Comparison of ENCODE assay signal across 11 cellular contexts in the genomic region with DNA sequence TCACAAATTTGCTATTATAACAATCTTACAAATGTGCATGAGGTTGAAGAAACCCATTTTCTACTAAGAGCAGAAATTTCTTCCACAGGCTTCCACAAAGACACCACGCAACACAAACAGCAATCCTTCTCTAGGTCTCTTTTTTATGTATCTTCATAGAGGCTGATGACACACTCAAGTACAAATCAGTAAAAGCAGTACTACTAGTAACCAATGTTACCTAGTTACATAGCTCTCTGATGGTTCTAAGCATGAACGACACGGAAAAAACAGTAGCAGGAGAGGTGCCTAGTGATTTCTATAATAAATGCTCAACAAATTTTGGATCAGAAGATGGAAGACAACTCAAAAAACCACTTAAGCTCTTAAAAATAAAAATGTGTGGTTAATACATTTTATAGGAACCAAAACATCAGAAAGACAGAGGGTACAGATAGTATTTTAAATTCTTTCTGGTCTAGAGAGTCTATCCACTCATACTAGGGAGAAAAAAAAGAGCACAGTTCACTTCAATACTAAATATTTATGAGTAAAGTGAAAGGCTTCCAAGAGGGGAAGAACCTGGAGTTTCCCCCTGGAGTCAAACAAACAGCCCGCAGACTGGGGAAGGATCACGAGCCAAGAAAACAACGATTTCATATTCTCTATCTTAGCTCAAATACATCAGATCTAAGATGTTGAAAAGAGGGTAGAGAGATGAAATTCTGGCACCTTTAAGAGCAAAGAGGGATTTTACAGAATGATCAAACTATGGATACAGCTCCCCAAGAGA. TPM values are rescaled to one million over a fixed set of nuclear protein-coding genes. Genes with fewer than 3 reads are reported as not detected.
DNase-seq lines count a peak whose midpoint lies in the region; ATAC-seq and TF ChIP-seq lines count a peak whose summit lies in the region.
"Had no signal": no experiment of that assay in that cellular context is flagged by ENCODE, and none has a peak within 500 bp of the region (broad histone marks: within the 10 kb centered on the region; RNA-seq: fewer than 3 reads in every experiment).

No MANE protein-coding gene starts in this region.

- H3K27ac Mint-ChIP-seq in activated naive CD8-positive, alpha-beta T cell treated with anti-CD3 and anti-CD28 coated beads for 36 hours, result peak overlapping the region; percentile 100

- H4K20me1 ChIP-seq in Loucy (ENCODE audit: insufficient read depth, low read length, poor library complexity, severe bottlenecking), result no peaks in the 10 kb centered on the region

- H2AFZ ChIP-seq in Loucy (ENCODE audit: low read length), result no peak overlapping the region

- H3K27me3 ChIP-seq in Loucy (ENCODE audit: insufficient read depth, low read length, poor library complexity, severe bottlenecking), result no peaks in the 10 kb centered on the region
- no peaks in the 10 kb centered on the region for H3K27me3 ChIP-seq in gastroesophageal sphincter
- H3K27me3 ChIP-seq in spleen (replicated peaks in 1 of 7), result no peaks in the 10 kb centered on the region

- DNase-seq in activated naive CD8-positive, alpha-beta T cell treated with anti-CD3 and anti-CD28 coated beads for 36 hours, result no peak
- DNase-seq in spleen (no peak), DMS53 (lab: John Stamatoyannopoulos, UW) (no peak), NCI-H2029 treated with DMSO at 0.1 percent for 48 hours (lab: John Stamatoyannopoulos, UW) (no peak), caudate nucleus (lab: John Stamatoyannopoulos, UW) (no peak)
- DNase-seq: amniotic stem cell, lower lobe of right lung, NCI-H2081 had no signal

- TF ChIP-seq POLR2A in gastroesophageal sphincter (IDR thresholded peaks at IDR 0.05) (no peak), spleen (IDR thresholded peaks at IDR 0.05) (no peak)

- H3K9me2 ChIP-seq in Loucy (replicated peaks; ENCODE audit: low read depth, low read length), result no peaks in the 10 kb centered on the region

- H3K9me3 ChIP-seq in Loucy (ENCODE audit: insufficient read depth, low read depth, low read length), result no peaks in the 10 kb centered on the region
- H3K9me3 ChIP-seq in gastroesophageal sphincter, result no peaks in the 10 kb centered on the region
- H3K9me3 ChIP-seq in spleen, result no peaks in the 10 kb centered on the region
- H3K9me3 ChIP-seq: lower lobe of right lung had no signal

- no peaks in the 10 kb centered on the region for H3K27me3 Mint-ChIP-seq in activated naive CD8-positive, alpha-beta T cell treated with anti-CD3 and anti-CD28 coated beads for 36 hours

- 37 to 52% methylated on average over 6 of the region's 6 CpGs for WGBS in gastroesophageal sphincter (ENCODE audit: low coverage in 1 of 2), 2 donors
- 81 to 89% (median 86%) methylated on average over 6 of the region's 6 CpGs for WGBS in spleen, 5 donors

- H3K4me3 ChIP-seq in Loucy (ENCODE audit: low read length, poor library complexity, severe bottlenecking) (peak overlapping the region; percentile 72), gastroesophageal sphincter (no peak overlapping the region), spleen (no peak overlapping the region)
- H3K4me3 ChIP-seq: lower lobe of right lung had no signal

- peaks cover 1% of the 10 kb centered on the region for H3K9me3 Mint-ChIP-seq in activated naive CD8-positive, alpha-beta T cell treated with anti-CD3 and anti-CD28 coated beads for 36 hours

- no peak for TF ChIP-seq CTCF in Loucy (conservative IDR thresholded peaks at IDR 0.05; ENCODE audit: low read length)
- TF ChIP-seq CTCF in gastroesophageal sphincter (IDR thresholded peaks at IDR 0.05), result no peak
- TF ChIP-seq CTCF in spleen (IDR thresholded peaks at IDR 0.05 in 8 of 11, conservative IDR thresholded peaks at IDR 0.05 in 3 of 11), result no peak

- H3K9ac ChIP-seq in Loucy (ENCODE audit: low read depth, low read length, poor library complexity, severe bottlenecking), result peak overlapping the region; percentile 89

- peaks cover 68% of the 10 kb centered on the region for H3K79me2 ChIP-seq in Loucy (ENCODE audit: insufficient read depth, low read length)

- no peak for TF ChIP-seq EP300 in gastroesophageal sphincter (IDR thresholded peaks at IDR 0.05)

- peaks cover 69% of the 10 kb centered on the region for H3K36me3 Mint-ChIP-seq in activated naive CD8-positive, alpha-beta T cell treated with anti-CD3 and anti-CD28 coated beads for 36 hours

- H3F3A ChIP-seq in Loucy (ENCODE audit: low read depth), result peaks cover 41% of the 10 kb centered on the region

- peaks cover 90% of the 10 kb centered on the region for H3K4me1 ChIP-seq in Loucy (ENCODE audit: insufficient read depth, low read length, poor library complexity, severe bottlenecking)
- peaks cover 11 to 67% (median 24%) of the 10 kb centered on the region in 3 donors for H3K4me1 ChIP-seq in gastroesophageal sphincter
- peaks cover 26 to 100% (median 74%) of the 10 kb centered on the region in 6 donors for H3K4me1 ChIP-seq in spleen

- H3K27ac ChIP-seq in gastroesophageal sphincter (peak overlapping the region; percentile 57 to 74 (median 60)), spleen (peak overlapping the region; percentile 43 to 91 (median 82)), caudate nucleus (ENCODE audit: low read depth, low read length) (no peak overlapping the region)

- intact Hi-C loops in spleen (cut with DNase I; ENCODE audit: low total_unique reads), result no loop called here

- H3K36me3 ChIP-seq in Loucy (ENCODE audit: insufficient read depth, low read length), result 0 out of 2 replicates have a peak, but pooled peaks cover 5% of the 10 kb centered on the region
- H3K36me3 ChIP-seq in gastroesophageal sphincter, result peaks cover 0 to 18% of the 10 kb centered on the region in 2 donors
- peaks cover 0 to 49% (median 0%) of the 10 kb centered on the region in 6 donors for H3K36me3 ChIP-seq in spleen
- H3K36me3 ChIP-seq: lower lobe of right lung had no signal

- peaks cover 82% of the 10 kb centered on the region for H3K4me1 Mint-ChIP-seq in activated naive CD8-positive, alpha-beta T cell treated with anti-CD3 and anti-CD28 coated beads for 36 hours

- peak overlapping the region; percentile 84 for H3K4me3 Mint-ChIP-seq in activated naive CD8-positive, alpha-beta T cell treated with anti-CD3 and anti-CD28 coated beads for 36 hours

- ATAC-seq in gastroesophageal sphincter (no peak), GM19395 (IDR thresholded peaks at IDR 0.05; ENCODE audit: unreplicated experiment) (no peak)
- ATAC-seq: lower lobe of right lung had no signal

- peak overlapping the region; percentile 94 for H3K4me2 ChIP-seq in Loucy (ENCODE audit: low read depth, low read length, poor library complexity, severe bottlenecking)

RNA-seq across cellular contexts. Expression of a gene that starts 40.2 kb away (rescaled TPM):
- total RNA-seq in activated naive CD8-positive, alpha-beta T cell treated with anti-CD3 and anti-CD28 coated beads for 36 hours, result 10 to 100 TPM; 48.7 to 51.8 TPM
- total RNA-seq in gastroesophageal sphincter, result 10 to 100 TPM; 27.2 to 75.5 (median 43.9) TPM
- total RNA-seq in spleen, result 10 to 100 TPM; 20.1 to 44.2 (median 34.1) TPM
- polyA plus RNA-seq in spleen, result 10 to 100 TPM in 2 of 3 donors, 1 to 10 TPM in 1; 9.7 to 14.3 (median 12.1) TPM

RNA-seq across cellular contexts. Expression of a gene that starts 40.4 kb away (rescaled TPM):
- 10 to 100 TPM; 10.9 to 13.1 TPM for total RNA-seq in activated naive CD8-positive, alpha-beta T cell treated with anti-CD3 and anti-CD28 coated beads for 36 hours
- 10 to 100 TPM; 13.7 to 38.8 (median 16.9) TPM for total RNA-seq in gastroesophageal sphincter
- 10 to 100 TPM in 2 of 7 donors, 1 to 10 TPM in 5; 4.0 to 16.2 (median 8.3) TPM for total RNA-seq in spleen
- 1 to 10 TPM; 3.5 to 5.7 (median 4.5) TPM for polyA plus RNA-seq in spleen
